Comparison of ENCODE assay signal across 8 cellular contexts in the genomic region with DNA sequence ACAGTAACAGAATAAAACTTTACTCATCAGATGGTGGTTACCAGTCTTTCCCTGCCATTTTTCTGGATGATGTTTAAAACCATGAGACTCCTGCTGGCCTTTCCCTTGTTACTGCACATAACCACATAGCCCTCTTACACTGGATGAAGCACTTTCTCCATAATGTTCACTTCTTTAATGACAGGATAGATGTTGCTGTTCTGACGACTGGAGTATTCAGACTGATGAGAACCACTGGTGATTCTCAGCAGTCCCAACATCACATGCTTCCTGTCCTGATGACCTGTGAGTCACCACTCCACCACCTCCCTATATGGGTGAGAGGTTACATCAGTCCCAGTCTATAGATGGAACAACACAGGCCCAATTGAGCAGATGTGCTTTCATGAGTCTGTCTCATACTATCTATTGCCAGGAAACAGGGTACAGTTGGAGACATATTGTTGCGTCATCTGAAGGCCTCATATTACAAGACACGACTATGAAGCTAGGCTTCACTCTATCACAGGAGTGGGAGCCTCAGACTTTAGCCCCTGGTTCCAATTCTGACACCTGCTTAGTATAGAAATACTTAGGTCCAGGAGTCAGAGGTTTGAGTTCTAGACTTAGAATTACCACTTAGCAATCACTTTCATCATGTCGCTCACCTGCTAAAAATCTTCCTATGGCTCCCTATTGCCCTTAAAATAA.
DNase-seq lines count a peak whose midpoint lies in the region; ATAC-seq and TF ChIP-seq lines count a peak whose summit lies in the region.

No MANE protein-coding gene starts in this region.

- H3K4ac ChIP-seq in mesendoderm (ENCODE audit: low read depth, low read length) = no peak overlapping the region

- H3K9ac ChIP-seq in mesendoderm (ENCODE audit: low read length) = no peak overlapping the region

- no peak overlapping the region for H3K18ac ChIP-seq in mesendoderm (ENCODE audit: low read length)

- H2BK120ac ChIP-seq in mesendoderm (ENCODE audit: low read depth, low read length) = no peak overlapping the region

- H3K27ac ChIP-seq in mesendoderm (ENCODE audit: low read depth, low read length) (no peak overlapping the region), dorsolateral prefrontal cortex (peak overlapping the region in 3 of 59 donors; percentile 36 to 80 (median 63))

- TF ChIP-seq CTCF in AG10803 (conservative IDR thresholded peaks at IDR 0.05; ENCODE audit: low read length) = peak; percentile 57
- peak in 6 of 56 donors; percentile 10 to 18 (median 12) for TF ChIP-seq CTCF in dorsolateral prefrontal cortex (IDR thresholded peaks at IDR 0.05 in 54 of 56, conservative IDR thresholded peaks at IDR 0.05 in 2 of 56; ENCODE audit: low read depth in 1 of 56, partially characterized antibody in 56 of 56)

- no peak overlapping the region for H3K4me2 ChIP-seq in mesendoderm (ENCODE audit: low read length)

- no peaks in the 10 kb centered on the region for H3K36me3 ChIP-seq in mesendoderm (ENCODE audit: control insufficient read depth, insufficient read depth, low read length)

- no peaks in the 10 kb centered on the region for H3K79me1 ChIP-seq in mesendoderm (ENCODE audit: low read length)

- no peaks in the 10 kb centered on the region for H3K4me1 ChIP-seq in mesendoderm (ENCODE audit: control insufficient read depth, low read depth, low read length)

- WGBS in mesendoderm (ENCODE audit: extremely low coverage, insufficient coverage, low lambda C conversion rate) = no CpG with 5 or more reads among the region's 4 CpGs

- no peak overlapping the region for H3K56ac ChIP-seq in mesendoderm (ENCODE audit: low read length)

- H3K4me3 ChIP-seq in AG10803 (ENCODE audit: low read length) (no peak overlapping the region), mesendoderm (ENCODE audit: low read length) (no peak overlapping the region), dorsolateral prefrontal cortex (no peak overlapping the region)

- H2BK5ac ChIP-seq in mesendoderm (ENCODE audit: low read length) = no peak overlapping the region

- no peak overlapping the region for H2AK5ac ChIP-seq in mesendoderm (ENCODE audit: low read length)

- DNase-seq in AG10803 (ENCODE audit: low read depth) = peak; percentile 98
- peak; percentile 83 for DNase-seq in OCI-M1 (lab: John Stamatoyannopoulos, UW)
- DNase-seq in cerebellar cortex (ENCODE audit: low spot score) = peak; percentile 7
- DNase-seq in mesendoderm = peak; percentile 74
- DNase-seq in dorsolateral prefrontal cortex = no peak
- DNase-seq in NCI-H2081 (lab: John Stamatoyannopoulos, UW) = no peak

- intact Hi-C loops in dorsolateral prefrontal cortex (cut with DNase I) = no loop called here

- H2BK15ac ChIP-seq in mesendoderm (replicated peaks; ENCODE audit: low read depth) = no peak overlapping the region

- no peak overlapping the region for H3K23ac ChIP-seq in mesendoderm (ENCODE audit: low read length)

- H3K79me2 ChIP-seq in mesendoderm (ENCODE audit: control insufficient read depth, insufficient read depth, low read length) = no peaks in the 10 kb centered on the region

- H4K5ac ChIP-seq in mesendoderm (ENCODE audit: low read length) = no peak overlapping the region

- H4K8ac ChIP-seq in mesendoderm (ENCODE audit: low read depth, low read length) = no peak overlapping the region

- ATAC-seq in GM18858 (IDR thresholded peaks at IDR 0.05; ENCODE audit: unreplicated experiment) (peak; percentile 90), HG03064 (IDR thresholded peaks at IDR 0.05; ENCODE audit: low read depth, unreplicated experiment) (peak; percentile 78)

- no peaks in the 10 kb centered on the region for H3K27me3 ChIP-seq in mesendoderm (ENCODE audit: insufficient read depth, low read length, poor library complexity)
- H3K27me3 ChIP-seq in dorsolateral prefrontal cortex = no peaks in the 10 kb centered on the region

Comparison
In these comparisons a context has a peak if more than half of its experiments do, and no peak if none do; other contexts are left out.
1. DNase-seq: peak in AG10803 (single experiment), OCI-M1 (single experiment), cerebellar cortex (single experiment) and mesendoderm (single experiment); none in dorsolateral prefrontal cortex (0 of 10) and NCI-H2081 (0 of 2).